In genomic region chrX:64908121-64908520, GRCh38 we compare ENCODE assay signal across 14 cellular contexts.
DNase-seq lines count a peak whose midpoint lies in the region; ATAC-seq and TF ChIP-seq lines count a peak whose summit lies in the region.
"Had no signal": no experiment of that assay in that cellular context is flagged by ENCODE, and none has a peak within 500 bp of the region (broad histone marks: within the 10 kb centered on the region; RNA-seq: fewer than 3 reads in every experiment).

No MANE protein-coding gene starts in this region.

- no TSS peak for BruUV-seq in HCT116 (replicated peaks; lab: Mats Ljungman, UMichigan)

- no peaks in the 10 kb centered on the region for H3K4me1 ChIP-seq in HCT116 (ENCODE audit: control insufficient read depth in 1 of 2, insufficient read depth in 2 of 2, low read length in 2 of 2)

- RAD21 ChIA-PET in HCT116 (lab: Charles Lee; ENCODE audit: low non-redundant PET in 1 of 2, low total read pairs in 2 of 2, uncharacterized antibody in 2 of 2, unreplicated experiment in 2 of 2): no interaction called here

- CTCF ChIA-PET in HCT116 (lab: Charles Lee) (no interaction called here), WTC11 (lab: Charles Lee) (no interaction called here)

- no peaks in the 10 kb centered on the region for H3K27me3 Mint-ChIP-seq in WTC11 (ENCODE audit: low read depth)

- H3K9ac ChIP-seq in HCT116 (ENCODE audit: low read length): no peak overlapping the region

- DNase-seq in HCT116 (ENCODE audit: low read depth, low spot score) (no peak), LNCaP clone FGC (ENCODE audit: low read depth) (no peak), WTC11 (ENCODE audit: low spot score) (peak; percentile 9), NCI-H1417 (lab: John Stamatoyannopoulos, UW) (no peak)
- DNase-seq: C1 segment of cervical spinal cord; CD4-positive, alpha-beta memory T cell; COR-L47; DMS153; DND-41; H9; HFFc6 had no signal

- H3K36me3 Mint-ChIP-seq in WTC11: peaks cover 44% of the 10 kb centered on the region

- intact Hi-C loops in HCT116 (cut with micrococcal nuclease): no loop called here

- H3K4me2 ChIP-seq in HCT116 (ENCODE audit: low read length): no peak overlapping the region
- H3K4me2 ChIP-seq: GM23338 had no signal

- no peaks in the 10 kb centered on the region for H3K9me2 ChIP-seq in HCT116 (ENCODE audit: insufficient read depth)

- no peaks in the 10 kb centered on the region for H4K20me1 ChIP-seq in HCT116 (ENCODE audit: insufficient read depth)

- H3K27ac Mint-ChIP-seq in WTC11: no peak overlapping the region
- H3K27ac Mint-ChIP-seq: CD4-positive, alpha-beta memory T cell; GM23338; H9; HFFc6 had no signal

- no peak overlapping the region for H3K27ac ChIP-seq in HCT116 (ENCODE audit: low read depth, low read length)

- H3K4me1 Mint-ChIP-seq in WTC11: no peaks in the 10 kb centered on the region
- H3K4me1 Mint-ChIP-seq: CD4-positive, alpha-beta memory T cell; GM23338; H9 had no signal

- H3K4me3 ChIP-seq in HCT116 (replicated peaks in 1 of 2; ENCODE audit: low read depth in 1 of 2, low read length in 2 of 2) (no peak overlapping the region), LNCaP clone FGC (ENCODE audit: low read depth, low read length) (no peak overlapping the region)
- H3K4me3 ChIP-seq: GM23338 had no signal

- no peak for TF ChIP-seq CTCF in HCT116 (IDR thresholded peaks at IDR 0.05 in 2 of 3, conservative IDR thresholded peaks at IDR 0.05 in 1 of 3; ENCODE audit: borderline replicate concordance in 1 of 3, insufficient read depth in 1 of 3, low read depth in 2 of 3, low read length in 2 of 3)
- peak; percentile 20; the same call in 1 of the 2 replicates for TF ChIP-seq CTCF in LNCaP clone FGC (IDR thresholded peaks at IDR 0.05; ENCODE audit: control insufficient read depth, extremely low read depth, insufficient read depth)
- no peak for TF ChIP-seq CTCF in WTC11 (IDR thresholded peaks at IDR 0.05)

- POLR2A ChIA-PET in HCT116 (lab: Charles Lee) (no interaction called here), WTC11 (lab: Charles Lee) (no interaction called here)

- no peaks in the 10 kb centered on the region for H3K36me3 ChIP-seq in HCT116 (ENCODE audit: control insufficient read depth in 1 of 2, insufficient read depth in 2 of 2, low read length in 2 of 2)

- TF ChIP-seq RAD21 in HCT116 (IDR thresholded peaks at IDR 0.05; ENCODE audit: low read depth): peak; percentile 21; the same call in 1 of the 2 replicates

- no peaks in the 10 kb centered on the region for H3K79me2 ChIP-seq in HCT116 (ENCODE audit: insufficient read depth, low read length)

- no peak overlapping the region for H2AFZ ChIP-seq in HCT116 (ENCODE audit: low read depth, low read length, poor library complexity, severe bottlenecking)
- H2AFZ ChIP-seq: GM23338 had no signal

- peaks cover 12% of the 10 kb centered on the region for H3K9me3 Mint-ChIP-seq in WTC11

- no peaks in the 10 kb centered on the region for H3K27me3 ChIP-seq in HCT116 (ENCODE audit: insufficient read depth, low read length)

- no peak overlapping the region for H3K4me3 Mint-ChIP-seq in WTC11
- H3K4me3 Mint-ChIP-seq: CD4-positive, alpha-beta memory T cell; GM23338; H9; HFFc6 had no signal

- no peaks in the 10 kb centered on the region for H3K9me3 ChIP-seq in HCT116 (ENCODE audit: control insufficient read depth in 1 of 2, insufficient read depth in 1 of 2, low read depth in 1 of 2, low read length in 2 of 2)

- no peak for ATAC-seq in HCT116
- ATAC-seq in WTC11: no peak
- ATAC-seq in GM18858 (IDR thresholded peaks at IDR 0.05; ENCODE audit: unreplicated experiment): no peak
- ATAC-seq in GM19455 (IDR thresholded peaks at IDR 0.05; ENCODE audit: unreplicated experiment): no peak
- ATAC-seq: GM23338 had no signal

- TF ChIP-seq POLR2A in HCT116 (IDR thresholded peaks at IDR 0.05; ENCODE audit: borderline replicate concordance, extremely low read depth, insufficient read depth, insufficient read length): no peak

TF ChIP-seq in HCT116, 20 proteins besides CTCF, POLR2A, EP300 and RAD21:
- TF ChIP-seq REST (IDR thresholded peaks at IDR 0.05; ENCODE audit: low read depth): no peak
- no peak for TF ChIP-seq ZNF274 (IDR thresholded peaks at IDR 0.05; ENCODE audit: low read depth, low read length)
- TF ChIP-seq SRF (IDR thresholded peaks at IDR 0.05; ENCODE audit: low read depth): no peak
- TF ChIP-seq POLR2AphosphoS5 (IDR thresholded peaks at IDR 0.05; ENCODE audit: low read depth, low read length): no peak
- TF ChIP-seq ELF1 (IDR thresholded peaks at IDR 0.05; ENCODE audit: borderline replicate concordance, low read depth): no peak
- no peak for TF ChIP-seq ATF3 (IDR thresholded peaks at IDR 0.05)
- no peak for TF ChIP-seq ZFX (IDR thresholded peaks at IDR 0.05)
- TF ChIP-seq JUND (IDR thresholded peaks at IDR 0.05): no peak
- TF ChIP-seq SIN3A (IDR thresholded peaks at IDR 0.05; ENCODE audit: low read depth): no peak
- no peak for TF ChIP-seq TCF7L2 (IDR thresholded peaks at IDR 0.05; ENCODE audit: borderline replicate concordance, extremely low read depth, insufficient read depth, insufficient read length)
- no peak for TF ChIP-seq SP1 (IDR thresholded peaks at IDR 0.05; ENCODE audit: low read depth)

TF ChIP-seq in WTC11, 78 proteins besides CTCF, POLR2A, EP300 and RAD21:
- TF ChIP-seq NR3C1 (CRISPR knock-in tag; conservative IDR thresholded peaks at IDR 0.05; ENCODE audit: low read depth) (no peak), ATF6 (CRISPR knock-in tag; IDR thresholded peaks at IDR 0.05) (no peak), ZSCAN18 (CRISPR knock-in tag; IDR thresholded peaks at IDR 0.05) (no peak), ARID4B (CRISPR knock-in tag; IDR thresholded peaks at IDR 0.05; ENCODE audit: borderline replicate concordance) (no peak), ELF4 (CRISPR knock-in tag; IDR thresholded peaks at IDR 0.05; ENCODE audit: low read depth) (no peak), ZNF232 (CRISPR knock-in tag; IDR thresholded peaks at IDR 0.05) (no peak)
